In the genomic region with DNA sequence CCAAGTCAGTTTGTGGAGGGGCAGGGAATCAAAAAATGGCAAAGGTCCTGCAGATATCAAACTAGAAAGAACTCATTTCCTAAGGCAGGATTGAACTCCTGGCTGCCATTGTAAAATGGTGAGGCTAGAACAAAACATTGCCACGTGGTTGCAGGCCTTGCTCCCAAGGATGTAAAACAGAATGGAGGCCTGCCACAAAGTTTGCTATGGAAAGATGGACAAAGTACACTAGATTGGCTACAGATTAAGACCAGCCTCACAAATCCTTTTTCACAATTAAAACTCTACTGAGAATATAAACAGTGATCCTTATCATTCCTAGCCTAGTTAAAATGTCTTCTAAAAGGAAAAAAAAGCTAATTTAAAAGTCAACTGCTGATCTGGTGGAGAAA, we compare ENCODE assay signal across 16 cellular contexts. TPM values are rescaled to one million over a fixed set of nuclear protein-coding genes. Genes with fewer than 3 reads are reported as not detected.
A peak's percentile ranks its signal among the peaks of the same experiment; 100 is the strongest.
DNase-seq lines count a peak whose midpoint lies in the region; ATAC-seq, FAIRE-seq and TF ChIP-seq lines count a peak whose summit lies in the region.
"Had no signal": no experiment of that assay in that cellular context is flagged by ENCODE, and none has a peak within 500 bp of the region (broad histone marks: within the 10 kb centered on the region; RNA-seq: fewer than 3 reads in every experiment).

No MANE protein-coding gene starts in this region.

- H3K23me2 ChIP-seq in H1 (ENCODE audit: low read depth, low read length), result no peaks in the 10 kb centered on the region

- H2AK5ac ChIP-seq in H1 (ENCODE audit: low read depth, low read length), result no peak overlapping the region

- peaks cover 38% of the 10 kb centered on the region; the same call in 1 of the 2 replicates for H3K9me3 ChIP-seq in DOHH2 (ENCODE audit: control insufficient read depth, insufficient read depth, low read length)
- peaks cover 13% of the 10 kb centered on the region for H3K9me3 ChIP-seq in HUES6 (ENCODE audit: control insufficient read depth, insufficient read depth, low read depth, low read length)
- H3K9me3 ChIP-seq in H1 (ENCODE audit: insufficient read depth in 2 of 2, low read depth in 1 of 2, low read length in 1 of 2), result peaks cover 17 to 20% of the 10 kb centered on the region in 2 experiments
- H3K9me3 ChIP-seq in stomach, result peaks cover 8 to 44% (median 28%) of the 10 kb centered on the region in 4 donors

- H2BK15ac ChIP-seq in H1 (ENCODE audit: low read length), result no peak overlapping the region

- H3K79me1 ChIP-seq in H1 (ENCODE audit: low read depth, low read length), result no peaks in the 10 kb centered on the region

- no peaks in the 10 kb centered on the region for H3K27me3 ChIP-seq in DOHH2 (ENCODE audit: control insufficient read depth, low read length)
- no peaks in the 10 kb centered on the region for H3K27me3 ChIP-seq in HUES6 (ENCODE audit: control insufficient read depth, insufficient read depth, low read length)
- H3K27me3 ChIP-seq in H1 (replicated peaks in 1 of 4; ENCODE audit: control insufficient read depth in 3 of 4, extremely low read depth in 1 of 4, insufficient read depth in 3 of 4, low read length in 3 of 4), result no peaks in the 10 kb centered on the region
- no peaks in the 10 kb centered on the region for H3K27me3 ChIP-seq in stomach

- TF ChIP-seq CTCF in DOHH2 (IDR thresholded peaks at IDR 0.05; ENCODE audit: low read depth, low read length, poor library complexity, severe bottlenecking), result no peak
- TF ChIP-seq CTCF in H1 (IDR thresholded peaks at IDR 0.05; ENCODE audit: control extremely low read depth in 1 of 3, insufficient read depth in 1 of 3, low read depth in 1 of 3, low read length in 3 of 3), result no peak
- TF ChIP-seq CTCF in stomach (IDR thresholded peaks at IDR 0.05), result no peak

- H3K14ac ChIP-seq in H1 (ENCODE audit: insufficient read length), result no peak overlapping the region

- no peak overlapping the region for H2BK120ac ChIP-seq in H1 (replicated peaks; ENCODE audit: low read depth, low read length)

- no peak overlapping the region for H3K23ac ChIP-seq in H1 (ENCODE audit: insufficient read length)

- H4K20me1 ChIP-seq in DOHH2 (ENCODE audit: control insufficient read depth, insufficient read depth, low read depth, low read length) (no peaks in the 10 kb centered on the region), H1 (replicated peaks in 1 of 2; ENCODE audit: control insufficient read depth in 1 of 2, insufficient read depth in 2 of 2, low read length in 2 of 2) (no peaks in the 10 kb centered on the region)

- peak overlapping the region; percentile 74 for H3K4me3 ChIP-seq in DOHH2 (ENCODE audit: low read length)
- no peak overlapping the region for H3K4me3 ChIP-seq in HUES6 (ENCODE audit: low read depth, low read length)
- no peak overlapping the region for H3K4me3 ChIP-seq in H1 (ENCODE audit: extremely low read depth in 1 of 4, insufficient read depth in 2 of 4, low read depth in 3 of 4, low read length in 4 of 4)
- no peak overlapping the region for H3K4me3 ChIP-seq in stomach

- H3K18ac ChIP-seq in H1 (ENCODE audit: extremely low read depth, low read length), result 0 out of 2 replicates have a peak overlapping the region, but pooled peaks have one; percentile 19

- H3K79me2 ChIP-seq in DOHH2 (ENCODE audit: control insufficient read depth, low read length) (peaks cover 68% of the 10 kb centered on the region), H1 (ENCODE audit: control insufficient read depth in 1 of 2, insufficient read depth in 2 of 2, low read length in 2 of 2) (no peaks in the 10 kb centered on the region)

- no peak for TF ChIP-seq RAD21 in H1 (IDR thresholded peaks at IDR 0.05 in 1 of 2, conservative IDR thresholded peaks at IDR 0.05 in 1 of 2; ENCODE audit: low read depth in 2 of 2, low read length in 2 of 2)

- H3K9me2 ChIP-seq in DOHH2 (replicated peaks; ENCODE audit: control insufficient read depth, low read length), result no peaks in the 10 kb centered on the region

- FAIRE-seq in H1 (lab: Jason Lieb, UNC) (no peak), urothelium cell line (lab: Jason Lieb, UNC) (no peak), RCC 7860 (lab: Jason Lieb, UNC) (no peak)

- no peak for ATAC-seq in HG03442 (IDR thresholded peaks at IDR 0.05; ENCODE audit: unreplicated experiment)
- ATAC-seq: HCT116, left colon had no signal

- H3K4ac ChIP-seq in H1 (replicated peaks; ENCODE audit: insufficient read length, low read depth, low read length), result no peak overlapping the region

- H3F3A ChIP-seq in DOHH2 (ENCODE audit: control insufficient read depth, insufficient read depth), result peaks cover 32% of the 10 kb centered on the region

- TF ChIP-seq POLR2A in H1 (IDR thresholded peaks at IDR 0.05; ENCODE audit: control extremely low read depth in 1 of 2, low read depth in 2 of 2, low read length in 2 of 2) (no peak), stomach (IDR thresholded peaks at IDR 0.05) (no peak)

- intact Hi-C loops in stomach (cut with DNase I; ENCODE audit: low total_unique reads), result no loop called here

- H3K36me3 ChIP-seq in DOHH2 (ENCODE audit: control insufficient read depth, low read length), result peaks cover 37% of the 10 kb centered on the region
- no peaks in the 10 kb centered on the region for H3K36me3 ChIP-seq in HUES6 (ENCODE audit: control insufficient read depth, insufficient read depth, low read length)
- peaks cover 0 to 7% (median 2%) of the 10 kb centered on the region in 4 experiments; a peak in 3 of 8 replicates for H3K36me3 ChIP-seq in H1 (ENCODE audit: control insufficient read depth in 2 of 4, insufficient read depth in 4 of 4, low read length in 3 of 4)
- peaks cover 0 to 28% (median 18%) of the 10 kb centered on the region in 4 donors for H3K36me3 ChIP-seq in stomach

- H4K5ac ChIP-seq in H1 (ENCODE audit: insufficient read length, low read depth, low read length), result no peak overlapping the region

- CTCF ChIA-PET in H1 (lab: Charles Lee; ENCODE audit: partially characterized antibody), result interaction anchor here (1.1 to 1.3 kb wide), 2 partner anchors 30 to 414 kb away, joined by 3 read pairs; partner anchors contain the start of gene PHKB

- H4K8ac ChIP-seq in H1 (ENCODE audit: extremely low read depth, insufficient read depth, low read length), result no peak overlapping the region

- DNase-seq in H1 (ENCODE audit: low read depth in 1 of 2, low spot score in 2 of 2) (no peak), stomach (no peak), urothelium cell line (ENCODE audit: low spot score) (no peak), NCI-H2029 (lab: John Stamatoyannopoulos, UW) (no peak), RCC 7860 (ENCODE audit: low spot score) (no peak)
- DNase-seq: activated effector memory CD4-positive, alpha-beta T cell treated with Interleukin-2 at 50 U/mL for 16 hours; dermis blood vessel endothelial cell; head of caudate nucleus; left colon; NCI-H1417; NCI-H226 had no signal

- 31% methylated on average over 1 of the region's 1 CpG; no CpG with 5 or more reads in 1 of the 2 experiments for WGBS in H1 (ENCODE audit: extremely low coverage in 1 of 2, insufficient coverage in 1 of 2, insufficient read length in 1 of 2, insufficient replicate concordance in 2 of 2, low coverage in 1 of 2, low lambda C conversion rate in 2 of 2, missing lambda C conversion rate in 1 of 2), 2 experiments
- 39 to 64% (median 55%) methylated on average over 1 of the region's 1 CpG for WGBS in stomach, 5 donors

- POLR2A ChIA-PET in H1 (lab: Charles Lee; ENCODE audit: partially characterized antibody), result no interaction called here

- H3K27ac ChIP-seq in DOHH2 (ENCODE audit: low read depth, low read length) (peak overlapping the region; percentile 97), HUES6 (ENCODE audit: low read depth, low read length) (peak overlapping the region; percentile 38; the same call in 1 of the 2 replicates), H1 (ENCODE audit: low read depth, low read length) (0 out of 2 replicates have a peak overlapping the region, but pooled peaks have one; percentile 25), stomach (peak overlapping the region in 3 of 5 donors; percentile 53 to 81 (median 63))
- H3K27ac ChIP-seq: KMS-11 had no signal

- H3K4me2 ChIP-seq in DOHH2 (ENCODE audit: low read length) (peak overlapping the region; percentile 93), H1 (ENCODE audit: insufficient read depth in 1 of 2, low read depth in 2 of 2, low read length in 2 of 2) (no peak overlapping the region)
- H3K4me2 ChIP-seq: KMS-11 had no signal

- H3K4me1 ChIP-seq in DOHH2 (ENCODE audit: control insufficient read depth, low read length) (peaks cover 57% of the 10 kb centered on the region), HUES6 (ENCODE audit: control insufficient read depth, insufficient read depth, low read length) (peaks cover 16% of the 10 kb centered on the region), H1 (replicated peaks in 1 of 4; ENCODE audit: control insufficient read depth in 3 of 4, insufficient read depth in 4 of 4, low read length in 3 of 4) (peaks cover 0 to 7% (median 4%) of the 10 kb centered on the region in 4 experiments; a peak in 4 of 7 replicates), stomach (peaks cover 0 to 26% (median 14%) of the 10 kb centered on the region in 4 donors)

- H2AFZ ChIP-seq in H1 (ENCODE audit: low read length), result no peak overlapping the region

- TF ChIP-seq EP300 in H1 (IDR thresholded peaks at IDR 0.05; ENCODE audit: borderline replicate concordance in 1 of 2, low read depth in 2 of 2, low read length in 2 of 2), result no peak
- no peak for TF ChIP-seq EP300 in stomach (IDR thresholded peaks at IDR 0.05)

- no peak overlapping the region for H2BK20ac ChIP-seq in H1 (ENCODE audit: low read length)

- H3K9ac ChIP-seq in HUES6 (ENCODE audit: low read length) (no peak overlapping the region), H1 (replicated peaks in 1 of 4; ENCODE audit: extremely low read depth in 1 of 4, low read depth in 3 of 4, low read length in 3 of 4) (no peak overlapping the region)
- H3K9ac ChIP-seq: KMS-11 had no signal

- no peak overlapping the region; the same call in 1 of the 2 replicates for H2BK5ac ChIP-seq in H1 (ENCODE audit: low read depth, low read length)

- no peak overlapping the region for H2BK12ac ChIP-seq in H1 (ENCODE audit: low read depth, low read length)

- H3K56ac ChIP-seq in H1 (replicated peaks; ENCODE audit: insufficient read length, low read depth, low read length), result no peak overlapping the region

- no peak overlapping the region for H4K91ac ChIP-seq in H1 (replicated peaks; ENCODE audit: insufficient read length, low read length)

RNA-seq across cellular contexts. Expression of gene PHKB, which starts 30.9 kb away (rescaled TPM):
- 38.3 TPM in 2 replicates for total RNA-seq in H1 (2021; fragmentation: NEBNext Ultra II Directional; extraction: Animal tissue kit (Norgen Biotek cat#: 25700))
- polyA plus RNA-seq in H1 (2011; rRNA removed) (13.6 and 18.6 TPM in 2 replicates), stomach (10 to 100 TPM; 17.5 to 25.0 (median 22.1) TPM)
- 24.8 TPM for polyA plus RNA-seq in H1 (2011; cell fraction: cytosol; rRNA removed)
- polyA plus RNA-seq in H1 (2011; cell fraction: nucleus; rRNA removed), result 16.9 TPM
- 21.7 to 29.4 TPM (median 24.3 TPM) in 4 replicates for polyA plus RNA-seq in H1 (2012, experiment 1 of 2)
- polyA plus RNA-seq in H1 (2012, experiment 2 of 2), result 1.3 TPM
- 17.9 TPM for polyA plus RNA-seq in H1 (2013, experiment 1 of 2)
- 18.6 TPM for polyA plus RNA-seq in H1 (2013, experiment 2 of 2)
- polyA minus RNA-seq in H1 (2011; rRNA and poly(A)+ RNA removed), result 101 and 102 TPM in 2 replicates
- polyA minus RNA-seq in H1 (2011; cell fraction: cytosol; rRNA and poly(A)+ RNA removed), result 37.1 TPM
- 97.3 TPM for polyA minus RNA-seq in H1 (2011; cell fraction: nucleus; rRNA and poly(A)+ RNA removed)
- total RNA-seq in stomach, result 100 to 1,000 TPM in 1 of 5 donors, 10 to 100 TPM in 4; 46.1 to 163 (median 74.1) TPM

RNA-seq across cellular contexts. Expression of gene ITFG1, which starts 31.2 kb away (rescaled TPM):
- 18.8 and 22.2 TPM in 2 replicates for total RNA-seq in H1 (2021; fragmentation: NEBNext Ultra II Directional; extraction: Animal tissue kit (Norgen Biotek cat#: 25700))
- 7.1 and 13.8 TPM in 2 replicates for polyA plus RNA-seq in H1 (2011; rRNA removed)
- 13.9 TPM for polyA plus RNA-seq in H1 (2011; cell fraction: cytosol; rRNA removed)
- polyA plus RNA-seq in H1 (2011; cell fraction: nucleus; rRNA removed), result 8.4 TPM
- polyA plus RNA-seq in H1 (2012, experiment 1 of 2), result 10.3 to 16.5 TPM (median 11.1 TPM) in 4 replicates
- 1.3 TPM for polyA plus RNA-seq in H1 (2012, experiment 2 of 2)
- polyA plus RNA-seq in H1 (2013, experiment 1 of 2), result 23.4 TPM
- 32.3 TPM for polyA plus RNA-seq in H1 (2013, experiment 2 of 2)
- 13.5 and 29.0 TPM in 2 replicates for polyA minus RNA-seq in H1 (2011; rRNA and poly(A)+ RNA removed)
- polyA minus RNA-seq in H1 (2011; cell fraction: cytosol; rRNA and poly(A)+ RNA removed), result 7.6 TPM
- polyA minus RNA-seq in H1 (2011; cell fraction: nucleus; rRNA and poly(A)+ RNA removed), result 57.7 TPM
- total RNA-seq in stomach, result 10 to 100 TPM; 26.6 to 90.0 (median 41.5) TPM
- polyA plus RNA-seq in stomach, result 10 to 100 TPM in 2 of 3 donors, 1 to 10 TPM in 1; 8.1 to 19.1 (median 18.7) TPM

Comparison
In these comparisons a context has a peak if more than half of its experiments do, and no peak if none do; other contexts are left out.
1. H3K27ac ChIP-seq: peak in every context shown above with its lines; median percentile 97 in DOHH2; 63 in stomach; 38 in HUES6; 25 in H1.